In the genomic region with DNA sequence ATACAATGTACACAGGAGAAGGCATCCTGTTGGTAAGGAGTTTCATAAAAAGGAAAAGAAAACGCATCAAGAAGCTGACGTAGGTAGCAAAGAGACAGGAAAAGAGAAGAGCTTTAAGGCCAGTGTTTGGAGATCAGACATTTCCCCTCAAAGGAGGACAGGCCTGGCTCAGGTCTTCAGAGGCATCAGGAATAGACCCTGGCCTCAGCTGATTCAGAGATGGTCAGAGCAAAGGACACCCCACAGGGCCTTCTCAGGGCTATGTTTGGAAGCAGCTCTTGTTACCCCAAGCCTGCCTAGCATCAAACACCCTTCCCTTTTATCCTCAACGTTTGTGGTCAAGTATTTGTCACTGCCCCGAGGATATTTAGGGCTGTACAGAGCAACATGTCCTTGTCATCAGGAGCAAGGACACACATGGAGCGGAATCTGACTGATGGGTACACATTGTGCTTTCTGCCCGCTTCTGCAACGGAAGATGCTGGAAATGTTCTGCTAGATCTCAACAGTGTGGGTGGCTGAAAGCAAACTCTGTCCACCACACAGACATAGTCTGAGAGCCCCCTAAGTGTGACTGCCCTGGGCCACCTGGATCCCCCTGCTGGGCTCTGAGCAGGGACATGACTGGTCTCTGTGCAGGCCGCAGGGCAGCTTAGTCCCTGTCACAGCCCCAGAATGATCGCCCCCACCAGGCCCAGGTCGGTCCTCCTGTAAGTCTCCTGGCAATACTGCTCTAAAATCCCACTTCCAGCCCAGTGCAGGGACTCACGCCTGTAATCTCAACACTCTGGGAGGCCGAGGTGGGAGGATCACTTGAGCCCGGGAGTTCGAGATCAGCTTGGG, we compare ENCODE assay signal across 8 cellular contexts. TPM values are rescaled to one million over a fixed set of nuclear protein-coding genes. Genes with fewer than 3 reads are reported as not detected.
A peak's percentile ranks its signal among the peaks of the same experiment; 100 is the strongest.
DNase-seq lines count a peak whose midpoint lies in the region; ATAC-seq and TF ChIP-seq lines count a peak whose summit lies in the region.

No MANE protein-coding gene starts in this region.

- no peaks in the 10 kb centered on the region for H3K27me3 ChIP-seq in PC-3 (ENCODE audit: low read length)
- no peaks in the 10 kb centered on the region for H3K27me3 ChIP-seq in gastrocnemius medialis

- H3K27ac ChIP-seq in PC-3 (ENCODE audit: low read length): no peak overlapping the region
- peak overlapping the region in 3 of 4 donors; percentile 85 to 95 (median 93) for H3K27ac ChIP-seq in gastrocnemius medialis

- no peak for DNase-seq in GM12864 (ENCODE audit: low read depth)
- peak; percentile 18 for DNase-seq in PC-3
- DNase-seq in epithelial cell of proximal tubule (ENCODE audit: low read depth): no peak
- no peak for DNase-seq in gastrocnemius medialis
- DNase-seq in AG08395 (ENCODE audit: low spot score): no peak
- no peak for DNase-seq in NCI-H2196 treated with DMSO at 0.1 percent for 48 hours (lab: John Stamatoyannopoulos, UW; ENCODE audit: unreplicated experiment)
- DNase-seq in G401 (ENCODE audit: low spot score): no peak
- no peak for DNase-seq in NCI-H1694 (lab: John Stamatoyannopoulos, UW)

- no peak overlapping the region for H2AFZ ChIP-seq in PC-3 (ENCODE audit: low read length)

- H3K9ac ChIP-seq in PC-3 (ENCODE audit: low read length): no peak overlapping the region

- H3K4me2 ChIP-seq in PC-3 (ENCODE audit: low read length): no peak overlapping the region

- POLR2A ChIA-PET in PC-3 (lab: Charles Lee; ENCODE audit: unreplicated experiment): no interaction called here

- peak; percentile 10 for TF ChIP-seq CTCF in GM12864 (IDR thresholded peaks at IDR 0.05; ENCODE audit: low read depth, low read length, missing control alignments)
- no peak for TF ChIP-seq CTCF in PC-3 (conservative IDR thresholded peaks at IDR 0.05; ENCODE audit: low read depth, low read length)
- TF ChIP-seq CTCF in epithelial cell of proximal tubule (conservative IDR thresholded peaks at IDR 0.05; ENCODE audit: low read depth, low read length): no peak
- no peak for TF ChIP-seq CTCF in gastrocnemius medialis (IDR thresholded peaks at IDR 0.05 in 4 of 5, conservative IDR thresholded peaks at IDR 0.05 in 1 of 5)

- BruUV-seq in PC-3 (replicated peaks; lab: Mats Ljungman, UMichigan): TSS peak; percentile 83

- no peaks in the 10 kb centered on the region for H3K9me2 ChIP-seq in PC-3 (replicated peaks; ENCODE audit: low read length)

- H3K79me2 ChIP-seq in PC-3 (ENCODE audit: low read length): no peaks in the 10 kb centered on the region

- in situ Hi-C loops in gastrocnemius medialis (cut with MboI; ENCODE audit: low sequenced_read_pairs in 4 of 4) (no loop called here), G401 (cut with HindIII; ENCODE audit: low sequenced_read_pairs) (no loop called here)

- H3F3A ChIP-seq in PC-3 (ENCODE audit: low read length, unreplicated experiment): no peaks in the 10 kb centered on the region

- TF ChIP-seq POLR2A in gastrocnemius medialis (IDR thresholded peaks at IDR 0.05): no peak

- no peaks in the 10 kb centered on the region for H3K9me3 ChIP-seq in PC-3 (ENCODE audit: low read length)
- H3K9me3 ChIP-seq in gastrocnemius medialis: no peaks in the 10 kb centered on the region

- no peak for ATAC-seq in PC-3
- ATAC-seq in gastrocnemius medialis: no peak

- H3K4me1 ChIP-seq in PC-3 (ENCODE audit: insufficient read depth, low read length) (no peaks in the 10 kb centered on the region), gastrocnemius medialis (peaks cover 0 to 5% of the 10 kb centered on the region in 2 donors)

- no peaks in the 10 kb centered on the region for H4K20me1 ChIP-seq in PC-3 (ENCODE audit: low read length)

- intact Hi-C loops in PC-3 (cut with micrococcal nuclease): no loop called here
- intact Hi-C loops in gastrocnemius medialis (cut with DNase I; ENCODE audit: low total_unique reads): loop anchor here (10.0 kb wide), 2 partner anchors 61 to 129 kb away; partner anchors contain the start of gene ZNF12

- CTCF ChIA-PET in PC-3 (lab: Charles Lee): interaction anchor here (0.8 kb wide), 1 partner anchor 17 kb away, joined by 3 read pairs; no protein-coding TSS in a partner anchor

- H3K36me3 ChIP-seq in PC-3 (ENCODE audit: low read depth, low read length) (no peaks in the 10 kb centered on the region), gastrocnemius medialis (peaks cover under 1 to 13% of the 10 kb centered on the region in 2 donors)

- H3K4me3 ChIP-seq in GM12864 (ENCODE audit: low read depth, low read length) (peak overlapping the region; percentile 22; the same call in 1 of the 2 replicates), PC-3 (ENCODE audit: low read length) (no peak overlapping the region), epithelial cell of proximal tubule (ENCODE audit: low read depth, low read length) (peak overlapping the region; percentile 95), gastrocnemius medialis (peak overlapping the region; percentile 70 to 88 (median 77))

RNA-seq across cellular contexts. Expression of gene ZDHHC4, which starts 1.0 kb away (rescaled TPM):
- total RNA-seq in PC-3 (2014; rRNA removed) (28.9 and 33.9 TPM in 2 replicates), epithelial cell of proximal tubule (37.5 and 55.1 TPM in 2 replicates), gastrocnemius medialis (10 to 100 TPM; 52.7 to 88.6 (median 70.5) TPM)
- 65.5 and 66.3 TPM in 2 replicates for total RNA-seq in G401 (2014; rRNA removed; shearing (Covaris generic))

RNA-seq across cellular contexts. Expression of gene INTS15, which starts 13.6 kb away (rescaled TPM):
- 22.7 and 23.5 TPM in 2 replicates for total RNA-seq in PC-3 (2014; rRNA removed)
- total RNA-seq in epithelial cell of proximal tubule: 23.1 and 36.0 TPM in 2 replicates
- total RNA-seq in gastrocnemius medialis: 10 to 100 TPM; 20.1 to 30.4 (median 26.1) TPM
- 24.5 and 33.1 TPM in 2 replicates for total RNA-seq in G401 (2014; rRNA removed; shearing (Covaris generic))

RNA-seq across cellular contexts. Expression of gene GRID2IP, which starts 25.0 kb away (rescaled TPM):
- total RNA-seq in PC-3 (2014; rRNA removed): not detected in 2 replicates
- total RNA-seq in epithelial cell of proximal tubule: not detected in 2 replicates
- under 1 TPM in 1 of 4 donors, not detected in 3; 0.13 TPM for total RNA-seq in gastrocnemius medialis
- 0.44 TPM in 1 of 2 replicates, not detected in the other for total RNA-seq in G401 (2014; rRNA removed; shearing (Covaris generic))

RNA-seq across cellular contexts. Expression of gene ZNF853, which starts 39.2 kb away (rescaled TPM):
- total RNA-seq in PC-3 (2014; rRNA removed) (1.0 and 1.6 TPM in 2 replicates), epithelial cell of proximal tubule (5.6 and 9.9 TPM in 2 replicates), gastrocnemius medialis (10 to 100 TPM in 3 of 4 donors, 1 to 10 TPM in 1; 9.5 to 21.6 (median 13.0) TPM)
- total RNA-seq in G401 (2014; rRNA removed; shearing (Covaris generic)): 12.1 and 16.6 TPM in 2 replicates
